23 cellular contexts compared by ENCODE assay signal in genomic region chr5:1419476-1420210, GRCh38. TPM values are rescaled to one million over a fixed set of nuclear protein-coding genes. Genes with fewer than 3 reads are reported as not detected.
DNase-seq lines count a peak whose midpoint lies in the region; ATAC-seq, FAIRE-seq and TF ChIP-seq lines count a peak whose summit lies in the region.
"Had no signal": no experiment of that assay in that cellular context is flagged by ENCODE, and none has a peak within 500 bp of the region (broad histone marks: within the 10 kb centered on the region; RNA-seq: fewer than 3 reads in every experiment).

No MANE protein-coding gene starts in this region.

- FAIRE-seq in kidney (lab: Jason Lieb, UNC) (no peak), H54 (lab: Jason Lieb, UNC) (no peak)

- TF ChIP-seq POLR2A in sigmoid colon (IDR thresholded peaks at IDR 0.05) (no peak), H54 (IDR thresholded peaks at IDR 0.05; ENCODE audit: low read depth, low read length) (no peak)

- H3K4me1 ChIP-seq in kidney (ENCODE audit: control insufficient read depth in 1 of 2, insufficient read depth in 1 of 2, low read depth in 1 of 2, low read length in 2 of 2) = no peaks in the 10 kb centered on the region
- no peaks in the 10 kb centered on the region for H3K4me1 ChIP-seq in sigmoid colon

- peaks cover 19% of the 10 kb centered on the region for H3K27me3 ChIP-seq in MG63
- H3K27me3 ChIP-seq in sigmoid colon = peaks cover 0 to under 1% (median 0%) of the 10 kb centered on the region in 3 donors

- H3K4me3 ChIP-seq in MG63 = no peak overlapping the region
- H3K4me3 ChIP-seq in kidney (ENCODE audit: low read length in 2 of 2) = no peak overlapping the region
- H3K4me3 ChIP-seq in sigmoid colon = no peak overlapping the region
- H3K4me3 ChIP-seq: SK-N-MC had no signal

- WGBS in sigmoid colon, 2 donors = 75 to 76% methylated on average over 11 of the region's 11 CpGs

- H3K36me3 ChIP-seq in MG63 (no peaks in the 10 kb centered on the region), kidney (ENCODE audit: control insufficient read depth in 1 of 2, insufficient read depth in 2 of 2, low read length in 2 of 2) (no peaks in the 10 kb centered on the region), sigmoid colon (no peaks in the 10 kb centered on the region)

- TF ChIP-seq EP300 in sigmoid colon (IDR thresholded peaks at IDR 0.05) = no peak

- intact Hi-C loops in Right ventricle myocardium superior (cut with DNase I) = no loop called here
- intact Hi-C loops in left cardiac atrium (cut with DNase I) = no loop called here
- intact Hi-C loops in kidney (cut with DNase I) = no loop called here
- intact Hi-C loops in sigmoid colon (cut with DNase I) = no loop called here

- TF ChIP-seq CTCF in kidney (IDR thresholded peaks at IDR 0.05; ENCODE audit: borderline replicate concordance, extremely low read depth, insufficient read depth) (no peak), sigmoid colon (IDR thresholded peaks at IDR 0.05) (no peak)

- peaks cover 3% of the 10 kb centered on the region; the same call in 1 of the 2 replicates for H3K9me3 ChIP-seq in MG63
- H3K9me3 ChIP-seq in kidney (ENCODE audit: control insufficient read depth in 1 of 2, low read length in 2 of 2) = no peaks in the 10 kb centered on the region
- no peaks in the 10 kb centered on the region for H3K9me3 ChIP-seq in sigmoid colon

- ATAC-seq in Right ventricle myocardium superior (ENCODE audit: poor library complexity) (no peak), left cardiac atrium (no peak)

- H3K9ac ChIP-seq in kidney (ENCODE audit: low read length in 2 of 2) = no peak overlapping the region

- H3K27ac ChIP-seq in kidney (ENCODE audit: low read depth in 2 of 2, low read length in 2 of 2) = no peak overlapping the region
- no peak overlapping the region for H3K27ac ChIP-seq in sigmoid colon
- H3K27ac ChIP-seq: SK-N-MC had no signal

- DNase-seq in Right ventricle myocardium superior (peak; percentile 18), left cardiac atrium (no peak), MG63 (peak; percentile 1), kidney (peak; percentile 48), sigmoid colon (peak; percentile 32), DMS114 treated with DMSO at 0.1 percent for 48 hours (lab: John Stamatoyannopoulos, UW; ENCODE audit: unreplicated experiment) (no peak), H54 (ENCODE audit: insufficient read length, low spot score) (no peak), 8988T (no peak)
- DNase-seq: ACHN; AML-193; CD4-positive, alpha-beta T cell; DMS79; H7; IMR-90; Karpas-422; MM.1S; NCI-H1092 treated with DMSO at 0.1 percent for 48 hours; NCI-H187; NCI-H446 treated with DMSO at 0.1 percent for 48 hours; NCI-H748 treated with DMSO at 0.1 percent for 48 hours had no signal

RNA-seq across cellular contexts. Expression of gene SLC6A3, which starts 25.6 kb away (rescaled TPM):
- total RNA-seq in Right ventricle myocardium superior = not detected
- under 1 TPM in 1 of 2 donors, not detected in 1; 0.06 TPM for total RNA-seq in left cardiac atrium
- not detected in 2 replicates for total RNA-seq in MG63 (2014; rRNA removed; shearing (Covaris generic); ENCODE audit: low replicate concordance)
- 0.54 TPM for total RNA-seq in kidney
- polyA plus RNA-seq in kidney (ENCODE audit: insufficient read depth, low read depth, low replicate concordance) = 0.09 TPM
- total RNA-seq in sigmoid colon = not detected
- under 1 TPM in 1 of 3 donors, not detected in 2; 0.06 TPM for polyA plus RNA-seq in sigmoid colon
- total RNA-seq: HT-29, IMR-90, PC-3 had no signal
- polyA plus RNA-seq: IMR-90 had no signal

Comparison
In these comparisons a context has a peak if more than half of its experiments do, and no peak if none do; other contexts are left out.
1. DNase-seq: peak in Right ventricle myocardium superior (single experiment), MG63 (single experiment), kidney (single experiment) and sigmoid colon (single experiment); none in left cardiac atrium (single experiment), DMS114 treated with DMSO at 0.1 percent for 48 hours (single experiment), H54 (single experiment) and 8988T (single experiment).